In the genomic region with DNA sequence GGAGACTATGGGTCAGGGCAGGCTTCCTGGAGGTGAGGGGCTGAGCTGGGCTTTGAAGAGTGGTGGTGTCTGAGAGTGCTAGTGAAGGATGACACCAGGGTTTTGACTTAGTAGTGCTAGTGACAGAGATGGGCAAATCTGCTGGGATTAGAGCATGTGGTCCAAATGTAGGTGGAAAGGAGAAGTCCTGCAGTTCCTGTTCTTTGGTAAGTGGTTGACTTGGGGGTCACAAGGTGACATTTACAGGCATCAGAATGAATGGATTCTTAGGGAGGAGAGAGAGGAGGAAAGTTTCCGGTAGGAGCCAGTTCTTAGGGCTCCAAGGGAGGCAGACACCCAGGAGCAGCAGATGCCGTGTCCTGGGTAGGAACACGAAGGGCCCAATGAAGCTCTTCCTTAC, we compare ENCODE assay signal across 8 cellular contexts. TPM values are rescaled to one million over a fixed set of nuclear protein-coding genes. Genes with fewer than 3 reads are reported as not detected.
DNase-seq lines count a peak whose midpoint lies in the region; ATAC-seq and TF ChIP-seq lines count a peak whose summit lies in the region.
"Had no signal": no experiment of that assay in that cellular context is flagged by ENCODE, and none has a peak within 500 bp of the region (broad histone marks: within the 10 kb centered on the region; RNA-seq: fewer than 3 reads in every experiment).

No MANE protein-coding gene starts in this region.

- CTCF ChIA-PET in CD8-positive, alpha-beta T cell (lab: Charles Lee), result interaction anchor here (0.6 to 1.6 kb wide), 3 partner anchors 12 to 984 kb away, joined by 3 to 7 read pairs (median 4); no protein-coding TSS in a partner anchor

- peaks cover 14% of the 10 kb centered on the region for H3K4me1 ChIP-seq in CD8-positive, alpha-beta T cell (ENCODE audit: insufficient read depth, low read length)

- peak overlapping the region; percentile 77 for H3K4me3 Mint-ChIP-seq in CD8-positive, alpha-beta T cell
- H3K4me3 Mint-ChIP-seq in HFFc6 (peak overlapping the region; percentile 31), nephron (peak overlapping the region; percentile 75 to 79 (median 76))

- H3K9me3 ChIP-seq in CD8-positive, alpha-beta T cell (ENCODE audit: low read length), result no peaks in the 10 kb centered on the region

- peaks cover 16% of the 10 kb centered on the region for H3K27me3 Mint-ChIP-seq in CD8-positive, alpha-beta T cell (ENCODE audit: low read depth)
- H3K27me3 Mint-ChIP-seq in HFFc6 (ENCODE audit: insufficient read depth) (peaks cover 22% of the 10 kb centered on the region), nephron (ENCODE audit: low read depth) (peaks cover 92% of the 10 kb centered on the region)

- H3K4me3 ChIP-seq in CD8-positive, alpha-beta T cell (ENCODE audit: low read depth, low read length), result no peak overlapping the region

- H3K36me3 Mint-ChIP-seq in CD8-positive, alpha-beta T cell, result no peaks in the 10 kb centered on the region
- H3K36me3 Mint-ChIP-seq in HFFc6 (ENCODE audit: low read depth) (no peaks in the 10 kb centered on the region; the same call in 1 of the 2 replicates), nephron (ENCODE audit: low read depth) (no peaks in the 10 kb centered on the region)

- POLR2A ChIA-PET in CD8-positive, alpha-beta T cell (lab: Charles Lee), result no interaction called here

- no peak overlapping the region for H3K27ac Mint-ChIP-seq in CD8-positive, alpha-beta T cell
- H3K27ac Mint-ChIP-seq in HFFc6 (no peak overlapping the region), nephron (no peak overlapping the region)

- ATAC-seq in CD8-positive, alpha-beta T cell, result no peak

- no peak for DNase-seq in CD8-positive, alpha-beta T cell
- DNase-seq in HFFc6 (no peak), NCI-H1694 treated with DMSO at 0.1 percent for 48 hours (lab: John Stamatoyannopoulos, UW) (no peak), AG08395 (ENCODE audit: low spot score) (no peak), hepatic stellate cell (ENCODE audit: low spot score) (no peak)
- DNase-seq: T-helper 9 cell had no signal

- no peak overlapping the region for H3K27ac ChIP-seq in CD8-positive, alpha-beta T cell (ENCODE audit: low read depth, low read length)
- peak overlapping the region; percentile 88 for H3K27ac ChIP-seq in angular gyrus (ENCODE audit: low read depth, low read length)

- no peaks in the 10 kb centered on the region for H3K9me3 Mint-ChIP-seq in CD8-positive, alpha-beta T cell
- H3K9me3 Mint-ChIP-seq in HFFc6 (no peaks in the 10 kb centered on the region), nephron (no peaks in the 10 kb centered on the region)

- H3K4me1 Mint-ChIP-seq in CD8-positive, alpha-beta T cell (ENCODE audit: low read depth), result peaks cover 11% of the 10 kb centered on the region
- H3K4me1 Mint-ChIP-seq in HFFc6 (ENCODE audit: low read depth) (peaks cover 30% of the 10 kb centered on the region), nephron (peaks cover 4% of the 10 kb centered on the region)

- no peak for TF ChIP-seq CTCF in CD8-positive, alpha-beta T cell (IDR thresholded peaks at IDR 0.05)
- TF ChIP-seq CTCF in HFFc6 (IDR thresholded peaks at IDR 0.05), result no peak
- TF ChIP-seq CTCF in nephron (IDR thresholded peaks at IDR 0.05; ENCODE audit: unreplicated experiment in 3 of 3), result no peak

- intact Hi-C loops in CD8-positive, alpha-beta T cell (cut with DNase I, micrococcal nuclease), result loop anchor here (1.0 to 10.0 kb wide), 4 partner anchors 57 to 699 kb away; partner anchors contain the start of gene MAPKAPK3 (in 1 of the 2)

- H3K36me3 ChIP-seq in CD8-positive, alpha-beta T cell (ENCODE audit: insufficient read depth, low read length), result no peaks in the 10 kb centered on the region

- peaks cover 5% of the 10 kb centered on the region for H3K27me3 ChIP-seq in CD8-positive, alpha-beta T cell (ENCODE audit: insufficient read depth, low read length)

RNA-seq across cellular contexts. Expression of gene DOCK3, which starts 0.8 kb away (rescaled TPM):
- total RNA-seq in CD8-positive, alpha-beta T cell, result 1 to 10 TPM; 2.8 to 3.0 TPM
- under 1 TPM; 0.14 to 0.26 (median 0.22) TPM for total RNA-seq in HFFc6 (2021; fragmentation: NEBNext Ultra II Directional; extraction: Animal tissue kit (Norgen Biotek cat#: 25700))

RNA-seq across cellular contexts. Expression of gene MAPKAPK3, which starts 57.0 kb away (rescaled TPM):
- total RNA-seq in CD8-positive, alpha-beta T cell, result 10 to 100 TPM; 18.3 to 18.5 TPM
- total RNA-seq in HFFc6 (2021; fragmentation: NEBNext Ultra II Directional; extraction: Animal tissue kit (Norgen Biotek cat#: 25700)), result 10 to 100 TPM; 60.5 to 65.5 (median 62.8) TPM
